1 cellular context compared by ENCODE assay signal in the genomic region with DNA sequence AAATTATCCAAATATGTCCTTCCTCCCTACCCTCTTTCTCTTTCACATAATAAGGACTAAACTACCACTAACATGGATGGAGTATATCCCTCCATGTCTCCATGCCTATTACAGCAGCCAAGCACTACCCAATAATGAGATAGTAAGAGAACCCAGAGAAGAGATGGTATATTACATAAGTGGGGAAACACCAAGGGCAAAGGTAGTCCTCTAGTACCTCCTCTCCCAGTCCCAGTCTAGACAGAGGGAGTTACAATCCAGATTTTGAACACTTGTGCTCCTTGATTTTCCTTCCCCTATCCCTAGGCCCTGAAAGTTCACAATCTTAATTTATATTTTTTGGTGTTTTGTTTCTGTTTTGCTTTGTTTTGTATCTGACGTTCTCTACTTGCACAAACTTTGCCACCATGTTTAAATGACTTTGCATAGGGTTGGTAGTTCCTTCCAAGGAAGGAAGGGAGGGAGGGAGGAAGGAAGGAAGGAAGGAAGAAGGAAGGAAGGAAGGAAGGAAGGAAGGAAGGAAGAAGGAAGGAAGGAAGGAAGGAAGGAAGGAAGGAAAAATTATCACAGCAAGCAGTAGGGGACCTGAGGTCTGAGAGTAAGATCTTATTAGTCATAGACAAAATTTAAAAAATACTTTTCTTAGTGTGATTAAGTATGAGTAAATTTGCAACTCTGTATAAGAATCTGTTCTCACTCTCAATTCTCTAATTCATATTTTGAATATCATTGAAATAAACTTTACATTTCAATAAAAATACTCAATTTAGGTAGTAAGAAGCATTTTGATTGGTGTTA.
TF ChIP-seq lines count a peak whose summit lies in the region.

No MANE protein-coding gene starts in this region.

TF ChIP-seq in GM23338, 12 proteins besides CTCF, POLR2A, EP300 and RAD21 (continued from another document):
- no peak for TF ChIP-seq REST (IDR thresholded peaks at IDR 0.05; ENCODE audit: unreplicated experiment)
- no peak for TF ChIP-seq POLR2AphosphoS5 (IDR thresholded peaks at IDR 0.05; ENCODE audit: low read depth)
- TF ChIP-seq, protein P1, sequence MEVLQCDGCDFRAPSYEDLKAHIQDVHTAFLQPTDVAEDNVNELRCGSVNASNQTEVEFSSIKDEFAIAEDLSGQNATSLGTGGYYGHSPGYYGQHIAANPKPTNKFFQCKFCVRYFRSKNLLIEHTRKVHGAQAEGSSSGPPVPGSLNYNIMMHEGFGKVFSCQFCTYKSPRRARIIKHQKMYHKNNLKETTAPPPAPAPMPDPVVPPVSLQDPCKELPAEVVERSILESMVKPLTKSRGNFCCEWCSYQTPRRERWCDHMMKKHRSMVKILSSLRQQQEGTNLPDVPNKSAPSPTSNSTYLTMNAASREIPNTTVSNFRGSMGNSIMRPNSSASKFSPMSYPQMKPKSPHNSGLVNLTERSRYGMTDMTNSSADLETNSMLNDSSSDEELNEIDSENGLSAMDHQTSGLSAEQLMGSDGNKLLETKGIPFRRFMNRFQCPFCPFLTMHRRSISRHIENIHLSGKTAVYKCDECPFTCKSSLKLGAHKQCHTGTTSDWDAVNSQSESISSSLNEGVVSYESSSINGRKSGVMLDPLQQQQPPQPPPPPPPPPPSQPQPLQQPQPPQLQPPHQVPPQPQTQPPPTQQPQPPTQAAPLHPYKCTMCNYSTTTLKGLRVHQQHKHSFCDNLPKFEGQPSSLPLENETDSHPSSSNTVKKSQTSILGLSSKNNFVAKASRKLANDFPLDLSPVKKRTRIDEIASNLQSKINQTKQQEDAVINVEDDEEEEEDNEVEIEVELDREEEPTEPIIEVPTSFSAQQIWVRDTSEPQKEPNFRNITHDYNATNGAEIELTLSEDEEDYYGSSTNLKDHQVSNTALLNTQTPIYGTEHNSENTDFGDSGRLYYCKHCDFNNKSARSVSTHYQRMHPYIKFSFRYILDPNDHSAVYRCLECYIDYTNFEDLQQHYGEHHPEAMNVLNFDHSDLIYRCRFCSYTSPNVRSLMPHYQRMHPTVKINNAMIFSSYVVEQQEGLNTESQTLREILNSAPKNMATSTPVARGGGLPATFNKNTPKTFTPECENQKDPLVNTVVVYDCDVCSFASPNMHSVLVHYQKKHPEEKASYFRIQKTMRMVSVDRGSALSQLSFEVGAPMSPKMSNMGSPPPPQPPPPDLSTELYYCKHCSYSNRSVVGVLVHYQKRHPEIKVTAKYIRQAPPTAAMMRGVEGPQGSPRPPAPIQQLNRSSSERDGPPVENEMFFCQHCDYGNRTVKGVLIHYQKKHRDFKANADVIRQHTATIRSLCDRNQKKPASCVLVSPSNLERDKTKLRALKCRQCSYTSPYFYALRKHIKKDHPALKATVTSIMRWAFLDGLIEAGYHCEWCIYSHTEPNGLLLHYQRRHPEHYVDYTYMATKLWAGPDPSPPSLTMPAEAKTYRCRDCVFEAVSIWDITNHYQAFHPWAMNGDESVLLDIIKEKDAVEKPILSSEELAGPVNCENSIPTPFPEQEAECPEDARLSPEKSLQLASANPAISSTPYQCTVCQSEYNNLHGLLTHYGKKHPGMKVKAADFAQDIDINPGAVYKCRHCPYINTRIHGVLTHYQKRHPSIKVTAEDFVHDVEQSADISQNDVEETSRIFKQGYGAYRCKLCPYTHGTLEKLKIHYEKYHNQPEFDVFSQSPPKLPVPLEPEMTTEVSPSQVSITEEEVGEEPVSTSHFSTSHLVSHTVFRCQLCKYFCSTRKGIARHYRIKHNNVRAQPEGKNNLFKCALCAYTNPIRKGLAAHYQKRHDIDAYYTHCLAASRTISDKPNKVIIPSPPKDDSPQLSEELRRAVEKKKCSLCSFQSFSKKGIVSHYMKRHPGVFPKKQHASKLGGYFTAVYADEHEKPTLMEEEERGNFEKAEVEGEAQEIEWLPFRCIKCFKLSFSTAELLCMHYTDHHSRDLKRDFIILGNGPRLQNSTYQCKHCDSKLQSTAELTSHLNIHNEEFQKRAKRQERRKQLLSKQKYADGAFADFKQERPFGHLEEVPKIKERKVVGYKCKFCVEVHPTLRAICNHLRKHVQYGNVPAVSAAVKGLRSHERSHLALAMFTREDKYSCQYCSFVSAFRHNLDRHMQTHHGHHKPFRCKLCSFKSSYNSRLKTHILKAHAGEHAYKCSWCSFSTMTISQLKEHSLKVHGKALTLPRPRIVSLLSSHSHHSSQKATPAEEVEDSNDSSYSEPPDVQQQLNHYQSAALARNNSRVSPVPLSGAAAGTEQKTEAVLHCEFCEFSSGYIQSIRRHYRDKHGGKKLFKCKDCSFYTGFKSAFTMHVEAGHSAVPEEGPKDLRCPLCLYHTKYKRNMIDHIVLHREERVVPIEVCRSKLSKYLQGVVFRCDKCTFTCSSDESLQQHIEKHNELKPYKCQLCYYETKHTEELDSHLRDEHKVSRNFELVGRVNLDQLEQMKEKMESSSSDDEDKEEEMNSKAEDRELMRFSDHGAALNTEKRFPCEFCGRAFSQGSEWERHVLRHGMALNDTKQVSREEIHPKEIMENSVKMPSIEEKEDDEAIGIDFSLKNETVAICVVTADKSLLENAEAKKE (CRISPR knock-in tag; IDR thresholded peaks at IDR 0.05), result no peak
- TF ChIP-seq EZH2phosphoT487 (IDR thresholded peaks at IDR 0.05; ENCODE audit: unreplicated experiment), result no peak
- TF ChIP-seq JUNB (IDR thresholded peaks at IDR 0.05; ENCODE audit: unreplicated experiment), result no peak
- no peak for TF ChIP-seq EZH2 (IDR thresholded peaks at IDR 0.05; ENCODE audit: low read depth, unreplicated experiment)
- no peak for TF ChIP-seq NANOG (IDR thresholded peaks at IDR 0.05; ENCODE audit: borderline replicate concordance)
- TF ChIP-seq, protein P2, sequence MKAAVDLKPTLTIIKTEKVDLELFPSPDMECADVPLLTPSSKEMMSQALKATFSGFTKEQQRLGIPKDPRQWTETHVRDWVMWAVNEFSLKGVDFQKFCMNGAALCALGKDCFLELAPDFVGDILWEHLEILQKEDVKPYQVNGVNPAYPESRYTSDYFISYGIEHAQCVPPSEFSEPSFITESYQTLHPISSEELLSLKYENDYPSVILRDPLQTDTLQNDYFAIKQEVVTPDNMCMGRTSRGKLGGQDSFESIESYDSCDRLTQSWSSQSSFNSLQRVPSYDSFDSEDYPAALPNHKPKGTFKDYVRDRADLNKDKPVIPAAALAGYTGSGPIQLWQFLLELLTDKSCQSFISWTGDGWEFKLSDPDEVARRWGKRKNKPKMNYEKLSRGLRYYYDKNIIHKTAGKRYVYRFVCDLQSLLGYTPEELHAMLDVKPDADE (IDR thresholded peaks at IDR 0.05), result no peak
